In the genomic region with DNA sequence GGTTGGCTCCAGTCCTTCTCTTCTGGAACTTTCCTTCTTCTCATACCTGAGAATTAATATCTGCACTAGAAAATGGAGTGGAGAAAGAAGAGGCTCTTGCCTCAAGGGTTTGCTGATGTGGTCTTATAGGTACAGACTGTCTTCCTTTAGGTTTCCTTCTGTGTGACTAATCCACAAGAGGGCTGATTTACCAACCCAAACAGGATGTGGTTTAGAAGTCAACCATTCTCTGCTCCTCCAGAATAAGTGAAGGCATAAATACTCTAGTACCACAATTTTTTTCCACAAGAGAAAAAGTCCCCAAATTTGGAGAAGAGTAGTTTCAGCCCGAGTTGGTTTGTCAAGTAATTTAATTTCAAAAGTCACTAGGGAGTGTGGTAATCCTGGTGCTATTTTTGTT, we compare ENCODE assay signal across 8 cellular contexts.
DNase-seq lines count a peak whose midpoint lies in the region; ATAC-seq and TF ChIP-seq lines count a peak whose summit lies in the region.

No MANE protein-coding gene starts in this region.

- H3K27me3 ChIP-seq in IMR-90 (ENCODE audit: control insufficient read depth, insufficient read depth, low read length) = no peaks in the 10 kb centered on the region

- no peak overlapping the region for H2AK9ac ChIP-seq in IMR-90 (replicated peaks; ENCODE audit: low read depth, low read length, poor library complexity)

- in situ Hi-C loops in IMR-90 (cut with MboI; ENCODE audit: low sequenced_read_pairs) = no loop called here

- peak overlapping the region; percentile 60 to 72; a peak in 3 of 4 replicates for H4K8ac ChIP-seq in IMR-90 (ENCODE audit: low read depth in 2 of 2, low read length in 2 of 2)

- H3K27ac Mint-ChIP-seq in activated CD4-positive, alpha-beta T cell treated with anti-CD3 and anti-CD28 coated beads, Interleukin-2, amount 10 ng/mL, durations not matched to agents 24 days and 14 days = peak overlapping the region; percentile 78
- peak overlapping the region; percentile 75 for H3K27ac Mint-ChIP-seq in activated naive CD8-positive, alpha-beta T cell treated with anti-CD3 and anti-CD28 coated beads for 36 hours

- dilution Hi-C loops in IMR-90 (cut with HindIII; ENCODE audit: low sequenced_read_pairs, unreplicated experiment) = no loop called here

- peak overlapping the region; percentile 70; the same call in 1 of the 2 replicates for H3K4ac ChIP-seq in IMR-90 (ENCODE audit: low read depth, low read length)

- H3K18ac ChIP-seq in IMR-90 (ENCODE audit: low read depth, low read length) = peak overlapping the region; percentile 86; the same call in 1 of the 2 replicates

- H3K9ac ChIP-seq in IMR-90 (ENCODE audit: low read depth, low read length) = no peak overlapping the region

- no peak for TF ChIP-seq POLR2A in IMR-90 (IDR thresholded peaks at IDR 0.05; ENCODE audit: low read depth, low read length)

- no peaks in the 10 kb centered on the region for H3K9me3 ChIP-seq in IMR-90 (ENCODE audit: control insufficient read depth, insufficient read depth, low read length)

- POLR2A ChIA-PET in IMR-90 (lab: Charles Lee; ENCODE audit: unreplicated experiment) = no interaction called here

- peaks cover 23 to 62% of the 10 kb centered on the region in 2 experiments for H3K79me1 ChIP-seq in IMR-90 (ENCODE audit: low read depth in 1 of 2, low read length in 2 of 2)

- no peak overlapping the region for H2AFZ ChIP-seq in IMR-90 (replicated peaks; ENCODE audit: low read length, poor library complexity)

- H3K4me3 Mint-ChIP-seq in activated CD4-positive, alpha-beta T cell treated with anti-CD3 and anti-CD28 coated beads, Interleukin-2, amount 10 ng/mL, durations not matched to agents 24 days and 14 days = peak overlapping the region; percentile 68
- H3K4me3 Mint-ChIP-seq in activated naive CD8-positive, alpha-beta T cell treated with anti-CD3 and anti-CD28 coated beads for 36 hours = peak overlapping the region; percentile 7

- H3K4me3 ChIP-seq in IMR-90 (ENCODE audit: insufficient read depth, low read depth, low read length) = no peak overlapping the region

- H3K23ac ChIP-seq in IMR-90 (ENCODE audit: low read depth, low read length) = peak overlapping the region; percentile 30; the same call in 1 of the 2 replicates

- H4K5ac ChIP-seq in IMR-90 (ENCODE audit: low read depth, low read length) = peak overlapping the region; percentile 51; the same call in 1 of the 2 replicates

- intact Hi-C loops in activated CD4-positive, alpha-beta T cell treated with anti-CD3 and anti-CD28 coated beads, Interleukin-2, amount 10 ng/mL, durations not matched to agents 24 days and 14 days (cut with micrococcal nuclease) = loop anchor here (1.0 to 2.0 kb wide), 5 partner anchors 16 to 1034 kb away; no protein-coding TSS in a partner anchor
- intact Hi-C loops in IMR-90 (cut with micrococcal nuclease) = no loop called here

- H3K27me3 Mint-ChIP-seq in activated CD4-positive, alpha-beta T cell treated with anti-CD3 and anti-CD28 coated beads, Interleukin-2, amount 10 ng/mL, durations not matched to agents 24 days and 14 days = peaks cover 12% of the 10 kb centered on the region
- no peaks in the 10 kb centered on the region for H3K27me3 Mint-ChIP-seq in activated naive CD8-positive, alpha-beta T cell treated with anti-CD3 and anti-CD28 coated beads for 36 hours

- no CpG with 5 or more reads among the region's 1 CpG for WGBS in IMR-90 (ENCODE audit: extremely low coverage in 2 of 2, insufficient read length in 1 of 2), 2 experiments

- H2BK20ac ChIP-seq in IMR-90 (ENCODE audit: low read depth, low read length) = peak overlapping the region; percentile 87; the same call in 1 of the 2 replicates

- H3K14ac ChIP-seq in IMR-90 (replicated peaks; ENCODE audit: low read depth, low read length) = peak overlapping the region; percentile 73

- peaks cover 18% of the 10 kb centered on the region for H3K9me1 ChIP-seq in IMR-90 (ENCODE audit: insufficient read depth, low read length)

- no peak for TF ChIP-seq CTCF in IMR-90 (conservative IDR thresholded peaks at IDR 0.05; ENCODE audit: low read depth, low read length)

- peak; percentile 86 for DNase-seq in activated CD4-positive, alpha-beta T cell treated with anti-CD3 and anti-CD28 coated beads, Interleukin-2, amount 10 ng/mL, durations not matched to agents 24 days and 14 days
- DNase-seq in activated CD4-positive, alpha-beta T cell treated with anti-CD3 and anti-CD28 coated beads, Interleukin-2, amount 50 U/mL, for 48 hours = no peak
- peak; percentile 95 for DNase-seq in IMR-90
- DNase-seq in activated naive CD8-positive, alpha-beta T cell treated with anti-CD3 and anti-CD28 coated beads for 36 hours = peak; percentile 16
- peak; percentile 54 for DNase-seq in myocyte (ENCODE audit: low read depth)
- DNase-seq in C1 segment of cervical spinal cord (lab: John Stamatoyannopoulos, UW) = no peak
- no peak for DNase-seq in NCI-H82 treated with DMSO at 0.1 percent for 48 hours (lab: John Stamatoyannopoulos, UW; ENCODE audit: unreplicated experiment)
- DNase-seq in stimulated activated CD4-positive, alpha-beta T cell treated with anti-CD3 and anti-CD28 coated beads, Interleukin-2, amount 100 ng/mL, for 24 hours = no peak

- H3K4me1 ChIP-seq in IMR-90 (ENCODE audit: control insufficient read depth, insufficient read depth, low read length) = peaks cover 11% of the 10 kb centered on the region

- peak overlapping the region; percentile 78 for H2AK5ac ChIP-seq in IMR-90 (ENCODE audit: low read depth, low read length)

- BruUV-seq in IMR-90 (replicated peaks; lab: Mats Ljungman, UMichigan) = no TSS peak

- H3K56ac ChIP-seq in IMR-90 (ENCODE audit: extremely low read depth, insufficient read depth, low read length) = 0 out of 2 replicates have a peak overlapping the region, but pooled peaks have one; percentile 44

- peak overlapping the region; percentile 56 for H4K91ac ChIP-seq in IMR-90 (ENCODE audit: insufficient read depth, low read depth, low read length)

- peaks cover 15% of the 10 kb centered on the region for H3K36me3 Mint-ChIP-seq in activated CD4-positive, alpha-beta T cell treated with anti-CD3 and anti-CD28 coated beads, Interleukin-2, amount 10 ng/mL, durations not matched to agents 24 days and 14 days (ENCODE audit: low read depth)
- H3K36me3 Mint-ChIP-seq in activated naive CD8-positive, alpha-beta T cell treated with anti-CD3 and anti-CD28 coated beads for 36 hours = peaks cover 10% of the 10 kb centered on the region

- H3K9me3 Mint-ChIP-seq in activated CD4-positive, alpha-beta T cell treated with anti-CD3 and anti-CD28 coated beads, Interleukin-2, amount 10 ng/mL, durations not matched to agents 24 days and 14 days = peaks cover 9% of the 10 kb centered on the region
- peaks cover 18% of the 10 kb centered on the region for H3K9me3 Mint-ChIP-seq in activated naive CD8-positive, alpha-beta T cell treated with anti-CD3 and anti-CD28 coated beads for 36 hours

- H3K4me2 ChIP-seq in IMR-90 (ENCODE audit: low read depth, low read length) = peak overlapping the region; percentile 44; the same call in 1 of the 2 replicates

- H3K27ac ChIP-seq in IMR-90 (ENCODE audit: insufficient read depth, low read length) = no peak overlapping the region

- peak; percentile 83 for ATAC-seq in IMR-90 (ENCODE audit: low read depth)

- peaks cover 65% of the 10 kb centered on the region for H3K4me1 Mint-ChIP-seq in activated CD4-positive, alpha-beta T cell treated with anti-CD3 and anti-CD28 coated beads, Interleukin-2, amount 10 ng/mL, durations not matched to agents 24 days and 14 days
- peaks cover 67% of the 10 kb centered on the region for H3K4me1 Mint-ChIP-seq in activated naive CD8-positive, alpha-beta T cell treated with anti-CD3 and anti-CD28 coated beads for 36 hours

- peak; percentile 9; the same call in 1 of the 2 replicates for TF ChIP-seq RAD21 in IMR-90 (IDR thresholded peaks at IDR 0.05; ENCODE audit: low read length)

- CTCF ChIA-PET in IMR-90 (lab: Yijun Ruan, JAX) = no interaction called here

- peaks cover 29% of the 10 kb centered on the region for H3K36me3 ChIP-seq in IMR-90 (ENCODE audit: control insufficient read depth, insufficient read depth, low read length)

- H2BK15ac ChIP-seq in IMR-90 (ENCODE audit: low read depth, low read length) = peak overlapping the region; percentile 69; the same call in 1 of the 3 replicates

- peak overlapping the region; percentile 92 for H2BK5ac ChIP-seq in IMR-90 (ENCODE audit: low read depth, low read length, poor library complexity, severe bottlenecking)

- peak overlapping the region; percentile 91 for H2BK120ac ChIP-seq in IMR-90 (ENCODE audit: low read depth, low read length)

- no peaks in the 10 kb centered on the region for H4K20me1 ChIP-seq in IMR-90 (ENCODE audit: insufficient read depth, low read length)

TF ChIP-seq in IMR-90, 13 proteins besides CTCF, POLR2A, EP300 and RAD21 (continues in another document):
- TF ChIP-seq CEBPB (IDR thresholded peaks at IDR 0.05; ENCODE audit: low read depth, low read length) = peak; percentile 58
- TF ChIP-seq RCOR1 (IDR thresholded peaks at IDR 0.05; ENCODE audit: insufficient replicate concordance, low read length) = no peak
- TF ChIP-seq, protein P1, sequence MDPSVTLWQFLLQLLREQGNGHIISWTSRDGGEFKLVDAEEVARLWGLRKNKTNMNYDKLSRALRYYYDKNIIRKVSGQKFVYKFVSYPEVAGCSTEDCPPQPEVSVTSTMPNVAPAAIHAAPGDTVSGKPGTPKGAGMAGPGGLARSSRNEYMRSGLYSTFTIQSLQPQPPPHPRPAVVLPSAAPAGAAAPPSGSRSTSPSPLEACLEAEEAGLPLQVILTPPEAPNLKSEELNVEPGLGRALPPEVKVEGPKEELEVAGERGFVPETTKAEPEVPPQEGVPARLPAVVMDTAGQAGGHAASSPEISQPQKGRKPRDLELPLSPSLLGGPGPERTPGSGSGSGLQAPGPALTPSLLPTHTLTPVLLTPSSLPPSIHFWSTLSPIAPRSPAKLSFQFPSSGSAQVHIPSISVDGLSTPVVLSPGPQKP (IDR thresholded peaks at IDR 0.05; ENCODE audit: borderline replicate concordance, low read depth, low read length) = no peak
- TF ChIP-seq MAFK (IDR thresholded peaks at IDR 0.05; ENCODE audit: low read depth, low read length) = 0 out of 2 replicates have a peak, but pooled peaks have one; percentile 42
- TF ChIP-seq NFE2L2 (IDR thresholded peaks at IDR 0.05; ENCODE audit: low read depth, low read length) = no peak
- no peak for TF ChIP-seq MAZ (IDR thresholded peaks at IDR 0.05; ENCODE audit: borderline replicate concordance, low read depth, low read length)
- TF ChIP-seq RFX5 (IDR thresholded peaks at IDR 0.05; ENCODE audit: low read depth, low read length) = no peak
- TF ChIP-seq SMC3 (IDR thresholded peaks at IDR 0.05; ENCODE audit: low read depth, low read length) = no peak
- TF ChIP-seq, protein P2, sequence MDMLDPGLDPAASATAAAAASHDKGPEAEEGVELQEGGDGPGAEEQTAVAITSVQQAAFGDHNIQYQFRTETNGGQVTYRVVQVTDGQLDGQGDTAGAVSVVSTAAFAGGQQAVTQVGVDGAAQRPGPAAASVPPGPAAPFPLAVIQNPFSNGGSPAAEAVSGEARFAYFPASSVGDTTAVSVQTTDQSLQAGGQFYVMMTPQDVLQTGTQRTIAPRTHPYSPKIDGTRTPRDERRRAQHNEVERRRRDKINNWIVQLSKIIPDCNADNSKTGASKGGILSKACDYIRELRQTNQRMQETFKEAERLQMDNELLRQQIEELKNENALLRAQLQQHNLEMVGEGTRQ (IDR thresholded peaks at IDR 0.05; ENCODE audit: low read depth, low read length) = no peak
- no peak for TF ChIP-seq BHLHE40 (IDR thresholded peaks at IDR 0.05; ENCODE audit: low read depth, low read length)

Comparison
In these comparisons a context has a peak if more than half of its experiments do, and no peak if none do; other contexts are left out.
1. DNase-seq: peak in activated CD4-positive, alpha-beta T cell treated with anti-CD3 and anti-CD28 coated beads, Interleukin-2, amount 10 ng/mL, durations not matched to agents 24 days and 14 days (single experiment), IMR-90 (single experiment), activated naive CD8-positive, alpha-beta T cell treated with anti-CD3 and anti-CD28 coated beads for 36 hours (single experiment) and myocyte (single experiment); none in activated CD4-positive, alpha-beta T cell treated with anti-CD3 and anti-CD28 coated beads, Interleukin-2, amount 50 U/mL, for 48 hours (0 of 2), C1 segment of cervical spinal cord (0 of 14), NCI-H82 treated with DMSO at 0.1 percent for 48 hours (single experiment) and stimulated activated CD4-positive, alpha-beta T cell treated with anti-CD3 and anti-CD28 coated beads, Interleukin-2, amount 100 ng/mL, for 24 hours (0 of 2).